ENCODE assay signal across 9 cellular contexts in genomic region chr16:31472559-31473203, GRCh38. TPM values are rescaled to one million over a fixed set of nuclear protein-coding genes. Genes with fewer than 3 reads are reported as not detected.
DNase-seq lines count a peak whose midpoint lies in the region; ATAC-seq, FAIRE-seq and TF ChIP-seq lines count a peak whose summit lies in the region.
"Had no signal": no experiment of that assay in that cellular context is flagged by ENCODE, and none has a peak within 500 bp of the region (broad histone marks: within the 10 kb centered on the region; RNA-seq: fewer than 3 reads in every experiment).

No MANE protein-coding gene starts in this region.

- peak overlapping the region; percentile 77 for H3K4me3 Mint-ChIP-seq in CD8-positive, alpha-beta T cell

- H3K4me3 ChIP-seq in CD8-positive, alpha-beta T cell (ENCODE audit: low read depth, low read length) = peak overlapping the region; percentile 39
- H3K4me3 ChIP-seq in HCT116 (replicated peaks in 1 of 2; ENCODE audit: low read depth in 1 of 2, low read length in 2 of 2) = peak overlapping the region; percentile 66 to 72
- peak overlapping the region; percentile 87 for H3K4me3 ChIP-seq in adipocyte (ENCODE audit: low read length)
- peak overlapping the region; percentile 12 to 50 (median 22) for H3K4me3 ChIP-seq in pancreas

- no peaks in the 10 kb centered on the region for H4K20me1 ChIP-seq in HCT116 (ENCODE audit: insufficient read depth)

- peaks cover 19% of the 10 kb centered on the region for H3K27me3 Mint-ChIP-seq in CD8-positive, alpha-beta T cell (ENCODE audit: low read depth)

- 22 to 31% methylated on average over 24 of the region's 24 CpGs for WGBS in pancreas, 2 donors

- H3K4me1 Mint-ChIP-seq in CD8-positive, alpha-beta T cell (ENCODE audit: low read depth) = peaks cover 20% of the 10 kb centered on the region

- peak in 2 of 7 experiments; percentile 52 to 57 for DNase-seq in CD8-positive, alpha-beta T cell
- DNase-seq in HCT116 (ENCODE audit: low read depth, low spot score) (peak; percentile 90), NCI-H748 (lab: John Stamatoyannopoulos, UW; ENCODE audit: unreplicated experiment) (peak; percentile 85), adipocyte (ENCODE audit: low read depth) (peak; percentile 89), Right ventricle myocardium superior (peak; percentile 93), pancreas (peak; percentile 69 to 91 (median 86)), GM12892 (ENCODE audit: insufficient read length) (no peak)

- H3K4me1 ChIP-seq in CD8-positive, alpha-beta T cell (ENCODE audit: insufficient read depth, low read length) = peaks cover 19% of the 10 kb centered on the region
- peaks cover 10 to 33% of the 10 kb centered on the region in 2 experiments for H3K4me1 ChIP-seq in HCT116 (ENCODE audit: control insufficient read depth in 1 of 2, insufficient read depth in 2 of 2, low read length in 2 of 2)
- peaks cover 27% of the 10 kb centered on the region for H3K4me1 ChIP-seq in adipocyte (ENCODE audit: control insufficient read depth, insufficient read depth, low read length)
- H3K4me1 ChIP-seq in pancreas = peaks cover 0 to 7% (median 3%) of the 10 kb centered on the region in 3 donors

- intact Hi-C loops in CD8-positive, alpha-beta T cell (cut with DNase I, micrococcal nuclease) = loop anchor here in 1 of 2 experiments (10.0 kb wide), 1 partner anchor 402 kb away; the partner anchor contains the start of gene ZNF267
- intact Hi-C loops in HCT116 (cut with micrococcal nuclease) = loop anchor here (5.0 kb wide), 1 partner anchor 225 kb away; no protein-coding TSS in a partner anchor
- intact Hi-C loops in Right ventricle myocardium superior (cut with DNase I) = no loop called here
- intact Hi-C loops in pancreas (cut with DNase I) = no loop called here

- no peaks in the 10 kb centered on the region for H3K9me3 ChIP-seq in CD8-positive, alpha-beta T cell (ENCODE audit: low read length)
- H3K9me3 ChIP-seq in HCT116 (ENCODE audit: control insufficient read depth in 1 of 2, insufficient read depth in 1 of 2, low read depth in 1 of 2, low read length in 2 of 2) (no peaks in the 10 kb centered on the region), adipocyte (ENCODE audit: control insufficient read depth, low read length) (no peaks in the 10 kb centered on the region), pancreas (no peaks in the 10 kb centered on the region)

- H3K79me2 ChIP-seq in HCT116 (ENCODE audit: insufficient read depth, low read length) = no peaks in the 10 kb centered on the region

- peak; percentile 37 for ATAC-seq in CD8-positive, alpha-beta T cell
- ATAC-seq in HCT116 (peak; percentile 89), Right ventricle myocardium superior (ENCODE audit: poor library complexity) (peak; percentile 88), pancreas (peak; percentile 30 to 55 (median 43)), GM21723 (IDR thresholded peaks at IDR 0.05; ENCODE audit: unreplicated experiment) (no peak)

- peak; percentile 67 for TF ChIP-seq RAD21 in HCT116 (IDR thresholded peaks at IDR 0.05; ENCODE audit: low read depth)

- TF ChIP-seq POLR2A in HCT116 (IDR thresholded peaks at IDR 0.05; ENCODE audit: borderline replicate concordance, extremely low read depth, insufficient read depth, insufficient read length) (no peak), GM12892 (IDR thresholded peaks at IDR 0.05; ENCODE audit: low read depth, low read length) (no peak)

- H3K27ac Mint-ChIP-seq in CD8-positive, alpha-beta T cell = no peak overlapping the region

- no peaks in the 10 kb centered on the region for H3K36me3 Mint-ChIP-seq in CD8-positive, alpha-beta T cell

- peak overlapping the region; percentile 98 for H3K4me2 ChIP-seq in HCT116 (ENCODE audit: low read length)

- no peaks in the 10 kb centered on the region for H3K9me3 Mint-ChIP-seq in CD8-positive, alpha-beta T cell

- H3K27ac ChIP-seq in CD8-positive, alpha-beta T cell (ENCODE audit: low read depth, low read length) = no peak overlapping the region
- H3K27ac ChIP-seq in HCT116 (ENCODE audit: low read depth, low read length) (peak overlapping the region; percentile 78), pancreas (peak overlapping the region in 2 of 4 donors; percentile 50 to 51)

- H3K36me3 ChIP-seq in CD8-positive, alpha-beta T cell (ENCODE audit: insufficient read depth, low read length) = no peaks in the 10 kb centered on the region
- H3K36me3 ChIP-seq in HCT116 (ENCODE audit: control insufficient read depth in 1 of 2, insufficient read depth in 2 of 2, low read length in 2 of 2) (no peaks in the 10 kb centered on the region), adipocyte (ENCODE audit: control insufficient read depth, insufficient read depth, low read length, severe bottlenecking) (peaks cover 15% of the 10 kb centered on the region), pancreas (no peaks in the 10 kb centered on the region)

- H3K9me2 ChIP-seq in HCT116 (ENCODE audit: insufficient read depth) = no peaks in the 10 kb centered on the region

- no TSS peak for BruUV-seq in HCT116 (replicated peaks; lab: Mats Ljungman, UMichigan)

- peaks cover 4% of the 10 kb centered on the region for H3K27me3 ChIP-seq in CD8-positive, alpha-beta T cell (ENCODE audit: insufficient read depth, low read length)
- H3K27me3 ChIP-seq in HCT116 (ENCODE audit: insufficient read depth, low read length) = no peaks in the 10 kb centered on the region
- H3K27me3 ChIP-seq in adipocyte (replicated peaks; ENCODE audit: control insufficient read depth, insufficient read depth, low read length) = no peaks in the 10 kb centered on the region
- no peaks in the 10 kb centered on the region for H3K27me3 ChIP-seq in pancreas

- no peak for TF ChIP-seq CTCF in CD8-positive, alpha-beta T cell (IDR thresholded peaks at IDR 0.05)
- TF ChIP-seq CTCF in HCT116 (IDR thresholded peaks at IDR 0.05 in 2 of 3, conservative IDR thresholded peaks at IDR 0.05 in 1 of 3; ENCODE audit: borderline replicate concordance in 1 of 3, insufficient read depth in 1 of 3, low read depth in 2 of 3, low read length in 2 of 3) = peak; percentile 80 to 98 (median 86)
- peak in 3 of 4 donors; percentile 24 to 38 (median 31) for TF ChIP-seq CTCF in pancreas (IDR thresholded peaks at IDR 0.05)

- peak overlapping the region; percentile 94 for H2AFZ ChIP-seq in HCT116 (ENCODE audit: low read depth, low read length, poor library complexity, severe bottlenecking)

- H3K9ac ChIP-seq in HCT116 (ENCODE audit: low read length) (peak overlapping the region; percentile 71), adipocyte (ENCODE audit: low read length) (peak overlapping the region; percentile 94)

- POLR2A ChIA-PET in CD8-positive, alpha-beta T cell (lab: Charles Lee) = no interaction called here
- POLR2A ChIA-PET in HCT116 (lab: Charles Lee) = interaction anchor here (1.0 kb wide), 1 partner anchor 13 kb away, joined by 4 read pairs; the partner anchor contains the start of gene ARMC5

- CTCF ChIA-PET in CD8-positive, alpha-beta T cell (lab: Charles Lee) = interaction anchor here (0.6 to 0.9 kb wide), 2 partner anchors 12 to 1001 kb away, joined by 3 to 4 read pairs; no protein-coding TSS in a partner anchor
- CTCF ChIA-PET in HCT116 (lab: Charles Lee) = interaction anchor here (0.5 to 1.0 kb wide), 13 partner anchors 8 to 401 kb away, joined by 3 to 32 read pairs (median 3); partner anchors contain the start of genes ARMC5, SLC5A2 and ZNF267

- RAD21 ChIA-PET in HCT116 (lab: Charles Lee; ENCODE audit: low non-redundant PET in 1 of 2, low total read pairs in 2 of 2, uncharacterized antibody in 2 of 2, unreplicated experiment in 2 of 2) = interaction anchor here in 1 of 2 experiments (0.6 kb wide), 1 partner anchor 234 kb away, joined by 3 read pairs; no protein-coding TSS in a partner anchor

- FAIRE-seq in pancreas (lab: Jason Lieb, UNC) = no peak
- no peak for FAIRE-seq in GM12892 (lab: Jason Lieb, UNC)

TF ChIP-seq in HCT116, 20 proteins besides CTCF, POLR2A, EP300 and RAD21:
- TF ChIP-seq POLR2AphosphoS5 (IDR thresholded peaks at IDR 0.05; ENCODE audit: low read depth, low read length) (peak; percentile 63), SP1 (IDR thresholded peaks at IDR 0.05; ENCODE audit: low read depth) (peak; percentile 60), EGR1 (IDR thresholded peaks at IDR 0.05; ENCODE audit: low read depth) (no peak)
TF ChIP-seq in HCT116: peak in this region for 2.

RNA-seq across cellular contexts. Expression of gene TGFB1I1, which starts 0.7 kb away (rescaled TPM):
- under 1 TPM; 0.31 to 0.60 TPM for total RNA-seq in CD8-positive, alpha-beta T cell
- 8.7 TPM for total RNA-seq in HCT116 (2021; ENCODE audit: unreplicated experiment)
- polyA plus RNA-seq in HCT116 (2012) = 12.0 and 12.8 TPM in 2 replicates
- 13.2 TPM for total RNA-seq in Right ventricle myocardium superior
- total RNA-seq in pancreas = 10 to 100 TPM in 1 of 6 donors, 1 to 10 TPM in 5; 1.1 to 13.2 (median 4.6) TPM
- 1 to 10 TPM; 8.6 TPM for polyA plus RNA-seq in pancreas
- polyA plus RNA-seq in GM12892 (2012; ENCODE audit: missing spikeins) = 0.59 TPM

RNA-seq across cellular contexts. Expression of gene SLC5A2, which starts 10.2 kb away (rescaled TPM):
- total RNA-seq in CD8-positive, alpha-beta T cell = 1 to 10 TPM; 1.8 to 2.4 TPM
- total RNA-seq in HCT116 (2021; ENCODE audit: unreplicated experiment) (0.10 TPM), Right ventricle myocardium superior (not detected), pancreas (under 1 TPM; 0.35 to 0.84 (median 0.54) TPM)
- polyA plus RNA-seq in HCT116 (2012) = 0.94 and 4.3 TPM in 2 replicates
- polyA plus RNA-seq in pancreas = 1 to 10 TPM; 2.8 to 4.9 TPM
- polyA plus RNA-seq in GM12892 (2012; ENCODE audit: missing spikeins) = 0.11 TPM
- total RNA-seq: T-helper 1 cell treated with Interleukin-12 subunit alpha and Interleukin-12 subunit beta and Interleukin-4 antibody, amounts not matched to agents 30 ng/mL and 1 ng/mL, for 36 hours had no signal

RNA-seq across cellular contexts. Expression of gene ARMC5, which starts 13.4 kb away (rescaled TPM):
- total RNA-seq in CD8-positive, alpha-beta T cell = 10 to 100 TPM; 22.4 to 24.0 TPM
- total RNA-seq in HCT116 (2021; ENCODE audit: unreplicated experiment) = 11.8 TPM
- 9.9 and 10.2 TPM in 2 replicates for polyA plus RNA-seq in HCT116 (2012)
- 5.8 TPM for total RNA-seq in Right ventricle myocardium superior
- 1 to 10 TPM; 2.3 to 6.2 (median 4.3) TPM for total RNA-seq in pancreas
- polyA plus RNA-seq in pancreas = 10 to 100 TPM; 16.6 to 18.1 TPM
- 1.9 TPM for polyA plus RNA-seq in GM12892 (2012; ENCODE audit: missing spikeins)

RNA-seq across cellular contexts. Expression of gene ZNF843, which starts 30.1 kb away (rescaled TPM):
- total RNA-seq in CD8-positive, alpha-beta T cell = not detected
- total RNA-seq in HCT116 (2021; ENCODE audit: unreplicated experiment) = 0.69 TPM
- 0.42 and 0.60 TPM in 2 replicates for polyA plus RNA-seq in HCT116 (2012)
- 1.9 TPM for total RNA-seq in Right ventricle myocardium superior
- 1 to 10 TPM; 2.0 to 3.4 (median 2.1) TPM for total RNA-seq in pancreas
- polyA plus RNA-seq in pancreas = 1 to 10 TPM; 1.1 to 1.5 TPM
- not detected for polyA plus RNA-seq in GM12892 (2012; ENCODE audit: missing spikeins)

RNA-seq across cellular contexts. Expression of gene RUSF1, which starts 35.5 kb away (rescaled TPM):
- 10 to 100 TPM; 62.8 to 67.8 TPM for total RNA-seq in CD8-positive, alpha-beta T cell
- total RNA-seq in HCT116 (2021; ENCODE audit: unreplicated experiment) = 59.3 TPM
- polyA plus RNA-seq in HCT116 (2012) = 63.7 and 79.2 TPM in 2 replicates
- total RNA-seq in Right ventricle myocardium superior = 20.1 TPM
- 10 to 100 TPM; 39.9 to 60.9 (median 46.8) TPM for total RNA-seq in pancreas
- polyA plus RNA-seq in pancreas = 10 to 100 TPM; 88.1 to 96.7 TPM
- 23.8 TPM for polyA plus RNA-seq in GM12892 (2012; ENCODE audit: missing spikeins)

Comparison
In these comparisons a context has a peak if more than half of its experiments do, and no peak if none do; other contexts are left out.
1. H3K4me3 ChIP-seq: peak in every context shown above with its lines; median percentile 87 in adipocyte; 69 in HCT116; 39 in CD8-positive, alpha-beta T cell; 22 in pancreas.